ENCODE assay signal across 2 cellular contexts in the genomic region with DNA sequence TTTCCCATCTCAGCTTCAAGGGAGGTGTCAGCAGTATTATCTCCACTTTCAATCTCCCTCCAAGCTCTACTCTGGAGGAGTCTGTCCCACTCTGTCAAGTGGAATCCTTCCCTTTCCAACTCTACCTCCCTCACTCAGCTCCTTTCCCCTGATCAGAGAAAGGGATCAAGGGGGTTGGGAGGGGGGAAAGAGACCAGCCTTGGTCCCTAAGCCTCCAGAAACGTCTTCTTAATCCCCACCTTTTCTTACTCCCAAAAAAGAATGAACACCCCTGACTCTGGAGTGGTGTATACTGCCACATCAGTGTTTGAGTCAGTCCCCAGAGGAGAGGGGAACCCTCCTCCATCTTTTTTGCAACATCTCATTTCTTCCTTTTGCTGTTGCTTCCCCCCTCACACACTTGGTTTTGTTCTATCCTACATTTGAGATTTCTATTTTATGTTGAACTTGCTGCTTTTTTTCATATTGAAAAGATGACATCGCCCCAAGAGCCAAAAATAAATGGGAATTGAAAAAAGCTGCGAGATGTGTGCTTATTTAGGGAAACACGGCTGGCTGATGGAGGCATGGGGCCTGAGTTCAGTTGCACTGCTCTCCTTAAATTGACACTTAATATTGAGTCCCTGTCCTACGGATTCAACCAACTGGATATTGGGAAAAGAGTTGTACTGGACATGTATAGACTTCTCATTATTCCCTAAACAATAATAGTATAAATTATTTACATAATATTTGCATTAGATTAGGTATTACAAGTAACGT.
TF ChIP-seq lines count a peak whose summit lies in the region.

No MANE protein-coding gene starts in this region.

TF ChIP-seq in HEK293, 187 proteins besides CTCF, POLR2A, EP300 and RAD21 (continued from another document and continues in another):
- TF ChIP-seq ZBTB7A (tag by site-specific recombination; IDR thresholded peaks at IDR 0.05; ENCODE audit: low read depth) (no peak), RBAK (tag by site-specific recombination; IDR thresholded peaks at IDR 0.05) (no peak), ZNF558 (tag by site-specific recombination; IDR thresholded peaks at IDR 0.05) (no peak), ZNF610 (tag by site-specific recombination; IDR thresholded peaks at IDR 0.05; ENCODE audit: borderline replicate concordance) (no peak), ZNF629 (tag by site-specific recombination; IDR thresholded peaks at IDR 0.05) (no peak), BCL11B (tag by site-specific recombination; IDR thresholded peaks at IDR 0.05; ENCODE audit: low read depth) (no peak), ZNF426 (tag by site-specific recombination; IDR thresholded peaks at IDR 0.05) (no peak), ZSCAN23 (tag by site-specific recombination; IDR thresholded peaks at IDR 0.05) (no peak), ZNF660 (tag by site-specific recombination; IDR thresholded peaks at IDR 0.05) (no peak), ZNF529 (tag by site-specific recombination; IDR thresholded peaks at IDR 0.05; ENCODE audit: insufficient replicate concordance) (no peak), ZNF155 (tag by site-specific recombination; IDR thresholded peaks at IDR 0.05) (no peak), IKZF3 (tag by site-specific recombination; IDR thresholded peaks at IDR 0.05) (peak; percentile 82), HOXC10 (CRISPR knock-in tag; IDR thresholded peaks at IDR 0.05) (no peak), ZBTB8A (tag by site-specific recombination; IDR thresholded peaks at IDR 0.05) (no peak), ZBTB26 (tag by site-specific recombination; optimal IDR thresholded peaks at IDR 0.05) (no peak), BCL6B (tag by site-specific recombination; IDR thresholded peaks at IDR 0.05) (no peak), BCL11A (tag by site-specific recombination; IDR thresholded peaks at IDR 0.05; ENCODE audit: low read depth) (no peak), ZNF274 (IDR thresholded peaks at IDR 0.05; ENCODE audit: low read length) (no peak), ZNF274 (tag by site-specific recombination; IDR thresholded peaks at IDR 0.05; ENCODE audit: borderline replicate concordance) (no peak)
- TF ChIP-seq, protein P1, sequence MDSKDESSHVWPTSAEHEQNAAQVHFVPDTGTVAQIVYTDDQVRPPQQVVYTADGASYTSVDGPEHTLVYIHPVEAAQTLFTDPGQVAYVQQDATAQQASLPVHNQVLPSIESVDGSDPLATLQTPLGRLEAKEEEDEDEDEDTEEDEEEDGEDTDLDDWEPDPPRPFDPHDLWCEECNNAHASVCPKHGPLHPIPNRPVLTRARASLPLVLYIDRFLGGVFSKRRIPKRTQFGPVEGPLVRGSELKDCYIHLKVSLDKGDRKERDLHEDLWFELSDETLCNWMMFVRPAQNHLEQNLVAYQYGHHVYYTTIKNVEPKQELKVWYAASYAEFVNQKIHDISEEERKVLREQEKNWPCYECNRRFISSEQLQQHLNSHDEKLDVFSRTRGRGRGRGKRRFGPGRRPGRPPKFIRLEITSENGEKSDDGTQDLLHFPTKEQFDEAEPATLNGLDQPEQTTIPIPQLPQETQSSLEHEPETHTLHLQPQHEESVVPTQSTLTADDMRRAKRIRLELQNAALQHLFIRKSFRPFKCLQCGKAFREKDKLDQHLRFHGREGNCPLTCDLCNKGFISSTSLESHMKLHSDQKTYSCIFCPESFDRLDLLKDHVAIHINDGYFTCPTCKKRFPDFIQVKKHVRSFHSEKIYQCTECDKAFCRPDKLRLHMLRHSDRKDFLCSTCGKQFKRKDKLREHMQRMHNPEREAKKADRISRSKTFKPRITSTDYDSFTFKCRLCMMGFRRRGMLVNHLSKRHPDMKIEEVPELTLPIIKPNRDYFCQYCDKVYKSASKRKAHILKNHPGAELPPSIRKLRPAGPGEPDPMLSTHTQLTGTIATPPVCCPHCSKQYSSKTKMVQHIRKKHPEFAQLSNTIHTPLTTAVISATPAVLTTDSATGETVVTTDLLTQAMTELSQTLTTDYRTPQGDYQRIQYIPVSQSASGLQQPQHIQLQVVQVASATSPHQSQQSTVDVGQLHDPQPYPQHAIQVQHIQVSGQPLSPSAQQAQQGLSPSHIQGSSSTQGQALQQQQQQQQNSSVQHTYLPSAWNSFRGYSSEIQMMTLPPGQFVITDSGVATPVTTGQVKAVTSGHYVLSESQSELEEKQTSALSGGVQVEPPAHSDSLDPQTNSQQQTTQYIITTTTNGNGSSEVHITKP (tag by site-specific recombination; IDR thresholded peaks at IDR 0.05): peak; percentile 89
- TF ChIP-seq, protein P2, sequence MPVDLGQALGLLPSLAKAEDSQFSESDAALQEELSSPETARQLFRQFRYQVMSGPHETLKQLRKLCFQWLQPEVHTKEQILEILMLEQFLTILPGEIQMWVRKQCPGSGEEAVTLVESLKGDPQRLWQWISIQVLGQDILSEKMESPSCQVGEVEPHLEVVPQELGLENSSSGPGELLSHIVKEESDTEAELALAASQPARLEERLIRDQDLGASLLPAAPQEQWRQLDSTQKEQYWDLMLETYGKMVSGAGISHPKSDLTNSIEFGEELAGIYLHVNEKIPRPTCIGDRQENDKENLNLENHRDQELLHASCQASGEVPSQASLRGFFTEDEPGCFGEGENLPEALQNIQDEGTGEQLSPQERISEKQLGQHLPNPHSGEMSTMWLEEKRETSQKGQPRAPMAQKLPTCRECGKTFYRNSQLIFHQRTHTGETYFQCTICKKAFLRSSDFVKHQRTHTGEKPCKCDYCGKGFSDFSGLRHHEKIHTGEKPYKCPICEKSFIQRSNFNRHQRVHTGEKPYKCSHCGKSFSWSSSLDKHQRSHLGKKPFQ (tag by site-specific recombination; IDR thresholded peaks at IDR 0.05): no peak

TF ChIP-seq in neural cell, 6 proteins besides CTCF, POLR2A, EP300 and RAD21:
- TF ChIP-seq, protein P3, sequence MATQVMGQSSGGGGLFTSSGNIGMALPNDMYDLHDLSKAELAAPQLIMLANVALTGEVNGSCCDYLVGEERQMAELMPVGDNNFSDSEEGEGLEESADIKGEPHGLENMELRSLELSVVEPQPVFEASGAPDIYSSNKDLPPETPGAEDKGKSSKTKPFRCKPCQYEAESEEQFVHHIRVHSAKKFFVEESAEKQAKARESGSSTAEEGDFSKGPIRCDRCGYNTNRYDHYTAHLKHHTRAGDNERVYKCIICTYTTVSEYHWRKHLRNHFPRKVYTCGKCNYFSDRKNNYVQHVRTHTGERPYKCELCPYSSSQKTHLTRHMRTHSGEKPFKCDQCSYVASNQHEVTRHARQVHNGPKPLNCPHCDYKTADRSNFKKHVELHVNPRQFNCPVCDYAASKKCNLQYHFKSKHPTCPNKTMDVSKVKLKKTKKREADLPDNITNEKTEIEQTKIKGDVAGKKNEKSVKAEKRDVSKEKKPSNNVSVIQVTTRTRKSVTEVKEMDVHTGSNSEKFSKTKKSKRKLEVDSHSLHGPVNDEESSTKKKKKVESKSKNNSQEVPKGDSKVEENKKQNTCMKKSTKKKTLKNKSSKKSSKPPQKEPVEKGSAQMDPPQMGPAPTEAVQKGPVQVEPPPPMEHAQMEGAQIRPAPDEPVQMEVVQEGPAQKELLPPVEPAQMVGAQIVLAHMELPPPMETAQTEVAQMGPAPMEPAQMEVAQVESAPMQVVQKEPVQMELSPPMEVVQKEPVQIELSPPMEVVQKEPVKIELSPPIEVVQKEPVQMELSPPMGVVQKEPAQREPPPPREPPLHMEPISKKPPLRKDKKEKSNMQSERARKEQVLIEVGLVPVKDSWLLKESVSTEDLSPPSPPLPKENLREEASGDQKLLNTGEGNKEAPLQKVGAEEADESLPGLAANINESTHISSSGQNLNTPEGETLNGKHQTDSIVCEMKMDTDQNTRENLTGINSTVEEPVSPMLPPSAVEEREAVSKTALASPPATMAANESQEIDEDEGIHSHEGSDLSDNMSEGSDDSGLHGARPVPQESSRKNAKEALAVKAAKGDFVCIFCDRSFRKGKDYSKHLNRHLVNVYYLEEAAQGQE (IDR thresholded peaks at IDR 0.05; ENCODE audit: borderline replicate concordance): no peak
- no peak for TF ChIP-seq MXI1 (conservative IDR thresholded peaks at IDR 0.05; ENCODE audit: poor library complexity, severe bottlenecking)
- TF ChIP-seq POLR2AphosphoS5 (IDR thresholded peaks at IDR 0.05): peak; percentile 56
